ENCODE assay signal across 25 cellular contexts in genomic region chr20:63452341-63453028, GRCh38. TPM values are rescaled to one million over a fixed set of nuclear protein-coding genes. Genes with fewer than 3 reads are reported as not detected.
DNase-seq lines count a peak whose midpoint lies in the region; TF ChIP-seq lines count a peak whose summit lies in the region.
"Had no signal": no experiment of that assay in that cellular context is flagged by ENCODE, and none has a peak within 500 bp of the region (broad histone marks: within the 10 kb centered on the region; RNA-seq: fewer than 3 reads in every experiment).

No MANE protein-coding gene starts in this region.

- H2AFZ ChIP-seq in H9 (ENCODE audit: low read length) (no peak overlapping the region), neural progenitor cell (replicated peaks) (no peak overlapping the region)

- H3K23ac ChIP-seq in H9 (ENCODE audit: insufficient read length, low read depth, low read length): no peak overlapping the region

- H3K4me3 Mint-ChIP-seq in H9: no peak overlapping the region
- H3K4me3 Mint-ChIP-seq in neural progenitor cell: no peak overlapping the region
- H3K4me3 Mint-ChIP-seq: CD8-positive, alpha-beta memory T cell had no signal

- no peaks in the 10 kb centered on the region for H3K23me2 ChIP-seq in H9 (ENCODE audit: insufficient read length, low read depth, low read length, poor library complexity, severe bottlenecking)

- H3K18ac ChIP-seq in H9 (ENCODE audit: insufficient read length, low read depth, low read length): no peak overlapping the region

- H3K27ac Mint-ChIP-seq in H9 (peak overlapping the region; percentile 54 to 87 (median 77); a peak in 4 of 7 replicates), neural progenitor cell (peak overlapping the region; percentile 53)
- H3K27ac Mint-ChIP-seq: CD14-positive monocyte; CD8-positive, alpha-beta memory T cell had no signal

- no peak overlapping the region for H4K8ac ChIP-seq in H9 (replicated peaks; ENCODE audit: insufficient read length, low read depth, low read length)

- no peak overlapping the region; the same call in 1 of the 2 replicates for H3K14ac ChIP-seq in H9 (ENCODE audit: insufficient read depth, low read length)

- no peak for DNase-seq in H9
- no peak for DNase-seq in caudate nucleus (lab: John Stamatoyannopoulos, UW)
- no peak for DNase-seq in neural progenitor cell (ENCODE audit: low spot score)
- no peak for DNase-seq in OCI-M2 (lab: John Stamatoyannopoulos, UW; ENCODE audit: unreplicated experiment)
- no peak for DNase-seq in NCI-H2171 (lab: John Stamatoyannopoulos, UW)
- DNase-seq in GOT3 (lab: John Stamatoyannopoulos, UW): no peak
- no peak for DNase-seq in esophagus muscularis mucosa (ENCODE audit: extremely low spot score)
- DNase-seq: AML-193; CD8-positive, alpha-beta memory T cell; DMS 273 treated with DMSO at 0.1 percent for 48 hours; DMS79; EL; GDM1; NCI-H1092 treated with DMSO at 0.1 percent for 48 hours; NCI-H1930; NCI-H2107; NCI-H446; NCI-H524 treated with DMSO at 0.1 percent for 48 hours; NCI-H774 had no signal

- no peak overlapping the region for H2BK20ac ChIP-seq in H9 (ENCODE audit: low read depth, low read length, poor library complexity, severe bottlenecking)

- H3F3A ChIP-seq in neural progenitor cell (ENCODE audit: low read depth): no peaks in the 10 kb centered on the region

- no CpG with 5 or more reads among the region's 33 CpGs for WGBS in H9 (ENCODE audit: extremely low coverage, insufficient read length, low lambda C conversion rate)
- 80% methylated on average over 25 of the region's 33 CpGs for WGBS in esophagus muscularis mucosa

- H4K91ac ChIP-seq in H9 (ENCODE audit: insufficient read length, low read depth, low read length): no peak overlapping the region

- H3K56ac ChIP-seq in H9 (ENCODE audit: insufficient read length, low read depth, low read length): no peak overlapping the region

- no peaks in the 10 kb centered on the region for H3K27me3 Mint-ChIP-seq in H9 (ENCODE audit: low read depth)
- peaks cover 3% of the 10 kb centered on the region for H3K27me3 Mint-ChIP-seq in neural progenitor cell (ENCODE audit: insufficient read depth, low read depth)

- H4K20me1 ChIP-seq in BLaER1 (no peaks in the 10 kb centered on the region), H9 (ENCODE audit: control insufficient read depth, insufficient read depth, insufficient read length) (peaks cover 2% of the 10 kb centered on the region), neural progenitor cell (ENCODE audit: low read depth) (peaks cover 93% of the 10 kb centered on the region)

- H3K79me2 ChIP-seq in H9 (ENCODE audit: insufficient read depth, low read length): no peaks in the 10 kb centered on the region; the same call in 1 of the 2 replicates
- peaks cover 65% of the 10 kb centered on the region for H3K79me2 ChIP-seq in neural progenitor cell (ENCODE audit: low read depth)

- H3K4me3 ChIP-seq in BLaER1 (no peak overlapping the region), neural progenitor cell (no peak overlapping the region), esophagus muscularis mucosa (no peak overlapping the region)
- H3K4me3 ChIP-seq: A549, GM12878, K562 had no signal

- H3K4me1 ChIP-seq in BLaER1: peaks cover 91% of the 10 kb centered on the region
- H3K4me1 ChIP-seq in H9 (ENCODE audit: insufficient read depth, low read length): no peaks in the 10 kb centered on the region; the same call in 1 of the 2 replicates
- peaks cover 26% of the 10 kb centered on the region for H3K4me1 ChIP-seq in neural progenitor cell
- H3K4me1 ChIP-seq in esophagus muscularis mucosa: peaks cover 13 to 36% (median 32%) of the 10 kb centered on the region in 4 donors

- H2BK15ac ChIP-seq in H9 (ENCODE audit: low read depth, low read length): no peak overlapping the region

- H3T11ph ChIP-seq in H9 (ENCODE audit: low read length): no peak overlapping the region

- H3K9me3 ChIP-seq in BLaER1 (no peaks in the 10 kb centered on the region), H9 (ENCODE audit: control insufficient read depth, low read depth, low read length) (no peaks in the 10 kb centered on the region), neural progenitor cell (ENCODE audit: low read depth) (no peaks in the 10 kb centered on the region), esophagus muscularis mucosa (no peaks in the 10 kb centered on the region)
- H3K9me3 ChIP-seq: A549 had no signal

- no peak overlapping the region for H2BK120ac ChIP-seq in H9 (ENCODE audit: low read depth, low read length, poor library complexity, severe bottlenecking)

- H3K4ac ChIP-seq in H9 (ENCODE audit: low read depth, low read length): no peak overlapping the region

- H3K27me3 ChIP-seq in BLaER1 (peaks cover 5% of the 10 kb centered on the region; the same call in 1 of the 2 replicates), H9 (ENCODE audit: insufficient read depth, low read length) (no peaks in the 10 kb centered on the region), neural progenitor cell (no peaks in the 10 kb centered on the region), esophagus muscularis mucosa (peaks cover 0 to 99% (median 25%) of the 10 kb centered on the region in 4 donors)

- no peak overlapping the region for H3K9ac ChIP-seq in BLaER1
- H3K9ac ChIP-seq in H9 (ENCODE audit: extremely low read depth, insufficient read length, low read length): no peak overlapping the region
- no peak overlapping the region for H3K9ac ChIP-seq in neural progenitor cell

- H2AK5ac ChIP-seq in H9 (ENCODE audit: insufficient read length, low read length): no peak overlapping the region

- H3K79me1 ChIP-seq in H9 (ENCODE audit: insufficient read depth, low read depth, low read length, poor library complexity, severe bottlenecking): no peaks in the 10 kb centered on the region

- H3K27ac ChIP-seq in BLaER1: no peak overlapping the region
- no peak overlapping the region for H3K27ac ChIP-seq in H9 (ENCODE audit: insufficient read length, low read depth, low read length)
- H3K27ac ChIP-seq in caudate nucleus (ENCODE audit: low read depth, low read length): peak overlapping the region; percentile 16
- no peak overlapping the region for H3K27ac ChIP-seq in neural progenitor cell
- H3K27ac ChIP-seq in esophagus muscularis mucosa (replicated peaks in 1 of 4): no peak overlapping the region
- H3K27ac ChIP-seq: A549 had no signal

- no peak for TF ChIP-seq POLR2A in esophagus muscularis mucosa (IDR thresholded peaks at IDR 0.05; ENCODE audit: low read depth)

- no peaks in the 10 kb centered on the region for H3K9me3 Mint-ChIP-seq in H9
- no peaks in the 10 kb centered on the region for H3K9me3 Mint-ChIP-seq in neural progenitor cell
- H3K9me3 Mint-ChIP-seq: CD14-positive monocyte; CD8-positive, alpha-beta memory T cell had no signal

- H2BK12ac ChIP-seq in H9 (ENCODE audit: insufficient read length, low read depth, low read length): no peak overlapping the region

- no peak for TF ChIP-seq EP300 in esophagus muscularis mucosa (IDR thresholded peaks at IDR 0.05)

- no peak overlapping the region for H4K5ac ChIP-seq in H9 (ENCODE audit: insufficient read length, low read depth, low read length)

- intact Hi-C loops in esophagus muscularis mucosa (cut with DNase I): no loop called here

- TF ChIP-seq CTCF in H9 (conservative IDR thresholded peaks at IDR 0.05) (no peak), neural progenitor cell (IDR thresholded peaks at IDR 0.05) (no peak), esophagus muscularis mucosa (IDR thresholded peaks at IDR 0.05) (no peak)

- H3K36me3 ChIP-seq in BLaER1 (no peaks in the 10 kb centered on the region), neural progenitor cell (no peaks in the 10 kb centered on the region), esophagus muscularis mucosa (no peaks in the 10 kb centered on the region)

- no peak overlapping the region for H2BK5ac ChIP-seq in H9 (ENCODE audit: insufficient read length, low read length)

- H3K36me3 Mint-ChIP-seq in H9 (ENCODE audit: insufficient read depth in 1 of 3, low read depth in 3 of 3) (peaks cover 0 to 10% (median 1%) of the 10 kb centered on the region in 3 experiments; a peak in 3 of 7 replicates), neural progenitor cell (peaks cover 1% of the 10 kb centered on the region)
- H3K36me3 Mint-ChIP-seq: CD14-positive monocyte; CD8-positive, alpha-beta memory T cell had no signal

- H3K4me2 ChIP-seq in BLaER1 (peak overlapping the region; percentile 99), H9 (ENCODE audit: insufficient read depth, insufficient read length, low read length) (no peak overlapping the region), neural progenitor cell (no peak overlapping the region)
- H3K4me2 ChIP-seq: A549 had no signal

- peaks cover 23 to 55% of the 10 kb centered on the region in 2 experiments for H3K4me1 Mint-ChIP-seq in H9
- peaks cover 57% of the 10 kb centered on the region for H3K4me1 Mint-ChIP-seq in neural progenitor cell
- H3K4me1 Mint-ChIP-seq: CD14-positive monocyte had no signal

RNA-seq across cellular contexts. Expression of gene KCNQ2, which starts 20.0 kb away (rescaled TPM):
- total RNA-seq in H9 (2021) (69.2 and 71.5 TPM in 2 replicates), neural progenitor cell (ENCODE audit: low replicate concordance) (39.5 and 106 TPM in 2 replicates), esophagus muscularis mucosa (1 to 10 TPM in 1 of 4 donors, under 1 TPM in 2, not detected in 1; 0.11 to 1.6 (median 0.50) TPM)
- total RNA-seq: CD8-positive, alpha-beta memory T cell; M059J had no signal

RNA-seq across cellular contexts. Expression of gene EEF1A2, which starts 46.4 kb away (rescaled TPM):
- total RNA-seq in H9 (2021) (25.8 and 27.4 TPM in 2 replicates), neural progenitor cell (ENCODE audit: low replicate concordance) (0.54 and 1.5 TPM in 2 replicates), esophagus muscularis mucosa (10 to 100 TPM in 1 of 4 donors, 1 to 10 TPM in 3; 1.7 to 17.8 (median 7.4) TPM)

Comparison
In these comparisons a context has a peak if more than half of its experiments do, and no peak if none do; other contexts are left out.
1. RNA of gene KCNQ2, which starts 20.0 kb away (total RNA-seq): 69.2 to 71.5 TPM in H9 and 39.5 to 106 TPM in neural progenitor cell; 0.11 to 1.6 TPM in esophagus muscularis mucosa; every median in the first group is over 10 times any median in the second.